10 cellular contexts compared by ENCODE assay signal in the genomic region with DNA sequence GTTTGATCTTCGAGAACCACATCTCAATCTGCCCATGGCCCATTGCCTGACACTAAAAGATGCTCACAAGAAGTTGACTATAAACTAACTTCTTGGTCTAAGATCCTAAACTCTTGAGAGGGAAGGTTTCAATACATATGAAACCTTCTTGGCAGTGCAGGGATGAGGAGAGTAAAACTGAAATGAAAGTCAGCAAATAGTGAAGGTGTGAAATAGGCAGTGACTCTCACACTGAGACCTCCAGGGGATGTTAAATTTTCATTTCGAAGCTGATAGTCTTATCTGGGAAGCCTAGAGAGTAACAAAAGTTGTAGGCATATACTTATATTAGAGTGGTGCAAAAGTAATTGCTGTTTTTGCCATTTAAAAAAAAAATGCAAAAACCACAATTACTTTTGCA. TPM values are rescaled to one million over a fixed set of nuclear protein-coding genes. Genes with fewer than 3 reads are reported as not detected.
DNase-seq lines count a peak whose midpoint lies in the region; ATAC-seq and TF ChIP-seq lines count a peak whose summit lies in the region.
"Had no signal": no experiment of that assay in that cellular context is flagged by ENCODE, and none has a peak within 500 bp of the region (broad histone marks: within the 10 kb centered on the region; RNA-seq: fewer than 3 reads in every experiment).

No MANE protein-coding gene starts in this region.

- no peak for DNase-seq in activated CD4-positive, alpha-beta T cell treated with anti-CD3 and anti-CD28 coated beads, Interleukin-2, amount 10 ng/mL, durations not matched to agents 7 days and 5 days
- DNase-seq in activated CD4-positive, alpha-beta T cell treated with anti-CD3 and anti-CD28 coated beads, Interleukin-2, amount 50 U/mL, for 1 hour: no peak
- DNase-seq in Panc1 (ENCODE audit: low read depth, low spot score) (no peak), glutamatergic neuron (no peak), NCI-H2171 treated with DMSO at 0.1 percent for 48 hours (lab: John Stamatoyannopoulos, UW) (no peak), activated gamma-delta T cell treated with Interleukin-2 at 50 U/mL for 16 hours (no peak), breast epithelium (ENCODE audit: low spot score in 2 of 2) (no peak)
- no peak for DNase-seq in stimulated activated naive B cell treated with anti-CD40 and anti-IgM and Interleukin-4, amounts not matched to agents 10 μg/mL and 1 μg/mL and 100 μg/mL, for 72 hours
- DNase-seq: NCI-H1092 treated with DMSO at 0.1 percent for 48 hours, NCI-H526 had no signal

- in situ Hi-C loops in Panc1 (cut with HindIII; ENCODE audit: low pct_unique_long_range_greater_than_20kb, low sequenced_read_pairs): no loop called here

- H3K4me1 ChIP-seq in Panc1 (ENCODE audit: control insufficient read depth, insufficient read depth, low read length) (peaks cover 27% of the 10 kb centered on the region), breast epithelium (no peaks in the 10 kb centered on the region)

- intact Hi-C loops in Panc1 (cut with micrococcal nuclease; ENCODE audit: unreplicated experiment): no loop called here
- intact Hi-C loops in breast epithelium (cut with DNase I; ENCODE audit: low total_unique reads): no loop called here

- H3K27me3 Mint-ChIP-seq in activated CD4-positive, alpha-beta T cell treated with anti-CD3 and anti-CD28 coated beads, Interleukin-2, amount 10 ng/mL, durations not matched to agents 7 days and 5 days: peaks cover 15% of the 10 kb centered on the region
- H3K27me3 Mint-ChIP-seq in glutamatergic neuron (ENCODE audit: unreplicated experiment): peaks cover 4% of the 10 kb centered on the region
- peaks cover 0 to 8% of the 10 kb centered on the region in 2 donors for H3K27me3 Mint-ChIP-seq in stimulated activated naive B cell treated with anti-CD40 and anti-IgM and Interleukin-4, amounts not matched to agents 10 μg/mL and 1 μg/mL and 100 μg/mL, for 72 hours

- H3K4me3 ChIP-seq in Panc1 (ENCODE audit: low read depth in 2 of 2, low read length in 2 of 2): no peak overlapping the region
- H3K4me3 ChIP-seq in breast epithelium: no peak overlapping the region

- H3K36me3 ChIP-seq in Panc1 (ENCODE audit: control insufficient read depth, insufficient read depth, low read length) (no peaks in the 10 kb centered on the region), breast epithelium (no peaks in the 10 kb centered on the region)

- TF ChIP-seq POLR2A in breast epithelium (IDR thresholded peaks at IDR 0.05): no peak

- POLR2A ChIA-PET in activated CD4-positive, alpha-beta T cell treated with anti-CD3 and anti-CD28 coated beads, Interleukin-2, amount 10 ng/mL, durations not matched to agents 7 days and 5 days (lab: Charles Lee): no interaction called here
- POLR2A ChIA-PET in Panc1 (lab: Charles Lee): interaction anchor here (0.6 kb wide), 1 partner anchor 14 kb away, joined by 14 read pairs; no protein-coding TSS in a partner anchor

- H3K4me3 Mint-ChIP-seq in activated CD4-positive, alpha-beta T cell treated with anti-CD3 and anti-CD28 coated beads, Interleukin-2, amount 10 ng/mL, durations not matched to agents 7 days and 5 days: peak overlapping the region; percentile 31
- peak overlapping the region; percentile 89 for H3K4me3 Mint-ChIP-seq in glutamatergic neuron (ENCODE audit: unreplicated experiment)
- peak overlapping the region; percentile 69 to 88 for H3K4me3 Mint-ChIP-seq in stimulated activated naive B cell treated with anti-CD40 and anti-IgM and Interleukin-4, amounts not matched to agents 10 μg/mL and 1 μg/mL and 100 μg/mL, for 72 hours

- H3K27ac Mint-ChIP-seq in activated CD4-positive, alpha-beta T cell treated with anti-CD3 and anti-CD28 coated beads, Interleukin-2, amount 10 ng/mL, durations not matched to agents 7 days and 5 days: peak overlapping the region; percentile 64
- no peak overlapping the region for H3K27ac Mint-ChIP-seq in glutamatergic neuron (ENCODE audit: unreplicated experiment)
- no peak overlapping the region for H3K27ac Mint-ChIP-seq in stimulated activated naive B cell treated with anti-CD40 and anti-IgM and Interleukin-4, amounts not matched to agents 10 μg/mL and 1 μg/mL and 100 μg/mL, for 72 hours

- H3K9me3 Mint-ChIP-seq in activated CD4-positive, alpha-beta T cell treated with anti-CD3 and anti-CD28 coated beads, Interleukin-2, amount 10 ng/mL, durations not matched to agents 7 days and 5 days: no peaks in the 10 kb centered on the region
- peaks cover 3% of the 10 kb centered on the region for H3K9me3 Mint-ChIP-seq in glutamatergic neuron (ENCODE audit: unreplicated experiment)
- no peaks in the 10 kb centered on the region for H3K9me3 Mint-ChIP-seq in stimulated activated naive B cell treated with anti-CD40 and anti-IgM and Interleukin-4, amounts not matched to agents 10 μg/mL and 1 μg/mL and 100 μg/mL, for 72 hours

- H3K4me1 Mint-ChIP-seq in activated CD4-positive, alpha-beta T cell treated with anti-CD3 and anti-CD28 coated beads, Interleukin-2, amount 10 ng/mL, durations not matched to agents 7 days and 5 days: peaks cover 20% of the 10 kb centered on the region
- peaks cover 3% of the 10 kb centered on the region for H3K4me1 Mint-ChIP-seq in glutamatergic neuron (ENCODE audit: low read depth, unreplicated experiment)
- H3K4me1 Mint-ChIP-seq in stimulated activated naive B cell treated with anti-CD40 and anti-IgM and Interleukin-4, amounts not matched to agents 10 μg/mL and 1 μg/mL and 100 μg/mL, for 72 hours: peaks cover 8 to 10% of the 10 kb centered on the region in 2 donors

- H3K9me3 ChIP-seq in Panc1 (ENCODE audit: control insufficient read depth, insufficient read depth, low read depth, low read length): no peaks in the 10 kb centered on the region
- H3K9me3 ChIP-seq in breast epithelium: no peaks in the 10 kb centered on the region

- TF ChIP-seq CTCF in Panc1 (IDR thresholded peaks at IDR 0.05) (no peak), glutamatergic neuron (IDR thresholded peaks at IDR 0.05; ENCODE audit: partially characterized antibody, unreplicated experiment) (no peak), breast epithelium (IDR thresholded peaks at IDR 0.05) (no peak)

- CTCF ChIA-PET in activated CD4-positive, alpha-beta T cell treated with anti-CD3 and anti-CD28 coated beads, Interleukin-2, amount 10 ng/mL, durations not matched to agents 7 days and 5 days (lab: Charles Lee): interaction anchor here (1.0 to 1.7 kb wide), 3 partner anchors 15 to 386 kb away, joined by 3 read pairs; no protein-coding TSS in a partner anchor
- CTCF ChIA-PET in Panc1 (lab: Charles Lee): no interaction called here

- BruUV-seq in Panc1 (replicated peaks; lab: Mats Ljungman, UMichigan): no TSS peak

- no peaks in the 10 kb centered on the region for H3K27me3 ChIP-seq in Panc1 (ENCODE audit: control insufficient read depth, insufficient read depth, low read length)
- H3K27me3 ChIP-seq in breast epithelium: no peaks in the 10 kb centered on the region

- peak overlapping the region; percentile 91 for H3K27ac ChIP-seq in Panc1 (ENCODE audit: low read length)
- peak overlapping the region in 1 of 2 donors; percentile 100 for H3K27ac ChIP-seq in breast epithelium

- peaks cover 3% of the 10 kb centered on the region for H3K36me3 Mint-ChIP-seq in activated CD4-positive, alpha-beta T cell treated with anti-CD3 and anti-CD28 coated beads, Interleukin-2, amount 10 ng/mL, durations not matched to agents 7 days and 5 days (ENCODE audit: low read depth)
- H3K36me3 Mint-ChIP-seq in glutamatergic neuron (ENCODE audit: unreplicated experiment): no peaks in the 10 kb centered on the region
- H3K36me3 Mint-ChIP-seq in stimulated activated naive B cell treated with anti-CD40 and anti-IgM and Interleukin-4, amounts not matched to agents 10 μg/mL and 1 μg/mL and 100 μg/mL, for 72 hours: peaks cover 2 to 3% of the 10 kb centered on the region in 2 donors

- no peak for ATAC-seq in Panc1
- no peak for ATAC-seq in stimulated activated naive B cell treated with anti-CD40 and anti-IgM and Interleukin-4, amounts not matched to agents 10 μg/mL and 1 μg/mL and 100 μg/mL, for 72 hours (replicated peaks)

RNA-seq across cellular contexts. Expression of a gene that starts 1.0 kb away (rescaled TPM):
- 10 to 100 TPM in 1 of 2 experiments, 1 to 10 TPM in 1; 8.6 to 10.3 TPM for total RNA-seq in activated CD4-positive, alpha-beta T cell treated with anti-CD3 and anti-CD28 coated beads, Interleukin-2, amount 10 ng/mL, durations not matched to agents 7 days and 5 days
- total RNA-seq in Panc1 (2021; ENCODE audit: unreplicated experiment) (126 TPM), glutamatergic neuron (ENCODE audit: unreplicated experiment) (37.4 TPM), breast epithelium (100 to 1,000 TPM in 1 of 3 donors, 10 to 100 TPM in 2; 56.5 to 108 (median 76.0) TPM)
- polyA plus RNA-seq in Panc1 (2012; ENCODE audit: insufficient read length): 185 TPM

RNA-seq across cellular contexts. Expression of a gene that starts 48.3 kb away (rescaled TPM):
- 1 to 10 TPM; 5.1 to 5.3 TPM for total RNA-seq in activated CD4-positive, alpha-beta T cell treated with anti-CD3 and anti-CD28 coated beads, Interleukin-2, amount 10 ng/mL, durations not matched to agents 7 days and 5 days
- total RNA-seq in Panc1 (2021; ENCODE audit: unreplicated experiment) (7.7 TPM), glutamatergic neuron (ENCODE audit: unreplicated experiment) (0.98 TPM), breast epithelium (10 to 100 TPM; 19.0 to 23.1 (median 21.8) TPM)
- 3.6 TPM for polyA plus RNA-seq in Panc1 (2012; ENCODE audit: insufficient read length)

Comparison
In these comparisons a context has a peak if more than half of its experiments do, and no peak if none do; other contexts are left out.
1. H3K4me3 Mint-ChIP-seq: peak in every context shown above with its lines; median percentile 89 in glutamatergic neuron; 78 in stimulated activated naive B cell treated with anti-CD40 and anti-IgM and Interleukin-4, amounts not matched to agents 10 μg/mL and 1 μg/mL and 100 μg/mL, for 72 hours; 31 in activated CD4-positive, alpha-beta T cell treated with anti-CD3 and anti-CD28 coated beads, Interleukin-2, amount 10 ng/mL, durations not matched to agents 7 days and 5 days.